In genomic region chr1:117582341-117582902, GRCh38 we compare ENCODE assay signal across 19 cellular contexts.
"Had no signal": no experiment of that assay in that cellular context is flagged by ENCODE, and none has a peak within 500 bp of the region (broad histone marks: within the 10 kb centered on the region; RNA-seq: fewer than 3 reads in every experiment).

No MANE protein-coding gene starts in this region.

- H3K27me3 ChIP-seq: gastroesophageal sphincter, heart right ventricle, pancreas, spleen, vagina had no signal

- H3K27ac Mint-ChIP-seq: memory B cell; naive B cell; T-helper 1 cell treated with Interleukin-12 subunit alpha and Interleukin-12 subunit beta and Interleukin-4 antibody, amounts not matched to agents 30 μg/mL and 1 μg/mL, for 36 hours had no signal

- H3K36me3 Mint-ChIP-seq: memory B cell had no signal

- H3K36me3 ChIP-seq: gastroesophageal sphincter, heart right ventricle, pancreas, spleen, vagina had no signal

- ATAC-seq: gastroesophageal sphincter, left ventricle myocardium superior, mucosa of descending colon had no signal

- DNase-seq: activated CD4-positive, alpha-beta T cell treated with anti-CD3 and anti-CD28 coated beads, Interleukin-2, amount 50 U/mL, for 48 hours; activated naive CD4-positive, alpha-beta T cell treated with Interleukin-2 at 50 U/mL for 16 hours; cerebellar nuclear complex; cortex of kidney; heart right ventricle; kidney glomerular epithelial cell; left ventricle myocardium superior; mucosa of descending colon; naive B cell; pancreas; stimulated activated CD8-positive, alpha-beta memory T cell treated with anti-CD3 and anti-CD28 coated beads, Interleukin-4, amount 100 ng/mL, for 48 hours; stimulated activated naive CD4-positive, alpha-beta T cell; substantia nigra; trophoblast cell had no signal

- H3K4me3 ChIP-seq: gastroesophageal sphincter, heart right ventricle, mucosa of descending colon, pancreas, spleen, vagina had no signal

- H3K4me3 Mint-ChIP-seq: memory B cell; naive B cell; T-helper 1 cell treated with Interleukin-12 subunit alpha and Interleukin-12 subunit beta and Interleukin-4 antibody, amounts not matched to agents 30 μg/mL and 1 μg/mL, for 36 hours had no signal

- H3K9me3 ChIP-seq: gastroesophageal sphincter, heart right ventricle, mucosa of descending colon, pancreas, spleen, vagina had no signal

- H3K27ac ChIP-seq: gastroesophageal sphincter, heart right ventricle, pancreas, spleen, vagina had no signal

- H3K27me3 Mint-ChIP-seq: naive B cell had no signal

- H3K9me3 Mint-ChIP-seq: T-helper 1 cell treated with Interleukin-12 subunit alpha and Interleukin-12 subunit beta and Interleukin-4 antibody, amounts not matched to agents 30 μg/mL and 1 μg/mL, for 36 hours had no signal

- H3K4me1 ChIP-seq: pancreas, spleen, vagina had no signal
